Comparison of ENCODE assay signal across 8 cellular contexts in the genomic region with DNA sequence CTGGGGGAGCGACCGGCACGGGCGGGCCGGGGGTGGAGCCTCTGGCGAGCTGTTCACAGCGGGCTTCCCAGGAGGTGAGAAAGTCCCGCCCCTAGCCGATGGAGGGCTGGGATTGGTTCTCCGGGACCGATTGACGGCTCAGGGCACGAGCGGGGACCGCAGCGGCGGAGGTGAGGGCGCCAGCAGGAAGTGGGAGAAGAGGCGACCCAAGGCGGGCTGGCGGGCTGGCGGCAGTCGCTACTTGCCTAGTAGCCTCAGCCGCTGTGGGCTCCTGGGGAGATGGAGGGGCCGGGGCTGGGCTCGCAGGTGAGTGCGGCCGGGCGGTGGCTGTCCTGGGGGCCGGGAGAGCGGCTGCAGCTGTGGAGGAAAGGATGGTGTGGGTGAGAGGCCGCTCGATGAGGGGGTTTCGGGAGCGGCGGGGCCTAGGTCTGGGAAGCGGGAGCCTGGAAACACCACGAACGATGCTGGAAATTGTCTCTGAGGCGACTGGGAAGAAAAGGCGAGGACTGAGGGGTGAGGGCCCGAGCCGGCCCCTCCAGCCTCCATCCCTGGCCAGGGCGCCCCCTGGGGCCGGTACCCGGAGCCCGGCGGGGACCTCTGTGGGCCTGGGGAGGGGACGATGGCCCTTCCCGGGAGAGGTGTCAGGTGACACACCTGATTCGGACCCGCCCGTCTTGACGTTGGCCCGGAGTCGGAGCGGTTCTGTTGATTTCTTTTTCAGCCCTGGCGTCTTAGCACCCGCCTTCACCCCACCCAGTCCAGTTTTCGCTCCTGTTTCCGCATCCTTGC. TPM values are rescaled to one million over a fixed set of nuclear protein-coding genes. Genes with fewer than 3 reads are reported as not detected.
A peak's percentile ranks its signal among the peaks of the same experiment; 100 is the strongest.
DNase-seq lines count a peak whose midpoint lies in the region; ATAC-seq, FAIRE-seq and TF ChIP-seq lines count a peak whose summit lies in the region.

A gene with protein sequence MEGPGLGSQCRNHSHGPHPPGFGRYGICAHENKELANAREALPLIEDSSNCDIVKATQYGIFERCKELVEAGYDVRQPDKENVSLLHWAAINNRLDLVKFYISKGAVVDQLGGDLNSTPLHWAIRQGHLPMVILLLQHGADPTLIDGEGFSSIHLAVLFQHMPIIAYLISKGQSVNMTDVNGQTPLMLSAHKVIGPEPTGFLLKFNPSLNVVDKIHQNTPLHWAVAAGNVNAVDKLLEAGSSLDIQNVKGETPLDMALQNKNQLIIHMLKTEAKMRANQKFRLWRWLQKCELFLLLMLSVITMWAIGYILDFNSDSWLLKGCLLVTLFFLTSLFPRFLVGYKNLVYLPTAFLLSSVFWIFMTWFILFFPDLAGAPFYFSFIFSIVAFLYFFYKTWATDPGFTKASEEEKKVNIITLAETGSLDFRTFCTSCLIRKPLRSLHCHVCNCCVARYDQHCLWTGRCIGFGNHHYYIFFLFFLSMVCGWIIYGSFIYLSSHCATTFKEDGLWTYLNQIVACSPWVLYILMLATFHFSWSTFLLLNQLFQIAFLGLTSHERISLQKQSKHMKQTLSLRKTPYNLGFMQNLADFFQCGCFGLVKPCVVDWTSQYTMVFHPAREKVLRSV (plus strand): TSS at position 198 of the 789 bp plus-strand sequence. CDS start 82 bp downstream, at position 280.

- peaks cover 6% of the 10 kb centered on the region for H3K27me3 Mint-ChIP-seq in GM23338 (ENCODE audit: insufficient read depth, low read depth, poor library complexity)
- no peaks in the 10 kb centered on the region for H3K27me3 Mint-ChIP-seq in activated T-cell treated with anti-CD3 and anti-CD28 coated beads, Interleukin-2, amount 50 U/mL, for 72 hours (ENCODE audit: low read depth)
- no peaks in the 10 kb centered on the region for H3K27me3 Mint-ChIP-seq in naive thymus-derived CD8-positive, alpha-beta T cell
- H3K27me3 Mint-ChIP-seq in stimulated activated naive B cell treated with anti-CD40 and anti-IgM and Interleukin-4, amounts not matched to agents 10 μg/mL and 1 μg/mL and 100 μg/mL, for 72 hours, result no peaks in the 10 kb centered on the region

- H4K20me1 ChIP-seq in GM23338 (replicated peaks; ENCODE audit: insufficient read depth) (peaks cover 15% of the 10 kb centered on the region), fibroblast of lung (ENCODE audit: control insufficient read depth, extremely low read depth, insufficient read depth, low read length) (no peaks in the 10 kb centered on the region)

- ATAC-seq in GM23338, result peak; percentile 95
- ATAC-seq in activated T-cell treated with anti-CD3 and anti-CD28 coated beads, Interleukin-2, amount 50 U/mL, for 72 hours (replicated peaks in 1 of 2), result peak; percentile 98 to 99
- peak; percentile 98 for ATAC-seq in naive thymus-derived CD8-positive, alpha-beta T cell
- ATAC-seq in stimulated activated naive B cell treated with anti-CD40 and anti-IgM and Interleukin-4, amounts not matched to agents 10 μg/mL and 1 μg/mL and 100 μg/mL, for 72 hours (replicated peaks), result peak; percentile 98 to 99

- peaks cover 18% of the 10 kb centered on the region; the same call in 2 of the 3 replicates for H3K4me1 Mint-ChIP-seq in GM23338
- H3K4me1 Mint-ChIP-seq in activated T-cell treated with anti-CD3 and anti-CD28 coated beads, Interleukin-2, amount 50 U/mL, for 72 hours (ENCODE audit: low read depth), result peaks cover 53% of the 10 kb centered on the region
- H3K4me1 Mint-ChIP-seq in naive thymus-derived CD8-positive, alpha-beta T cell, result peaks cover 13 to 57% (median 54%) of the 10 kb centered on the region in 4 donors
- peaks cover 21 to 54% of the 10 kb centered on the region in 2 donors for H3K4me1 Mint-ChIP-seq in stimulated activated naive B cell treated with anti-CD40 and anti-IgM and Interleukin-4, amounts not matched to agents 10 μg/mL and 1 μg/mL and 100 μg/mL, for 72 hours

- POLR2A ChIA-PET in naive thymus-derived CD8-positive, alpha-beta T cell (lab: Charles Lee), result no interaction called here

- peak; percentile 95 for DNase-seq in ELF-1 (ENCODE audit: low read depth, low spot score)
- DNase-seq in GM23338 (ENCODE audit: low spot score), result peak; percentile 97
- DNase-seq in Kasumi-1 (lab: John Stamatoyannopoulos, UW), result peak; percentile 84
- DNase-seq in RCC 7860 (ENCODE audit: low spot score), result peak; percentile 73
- peak; percentile 97 to 98 for DNase-seq in activated T-cell treated with anti-CD3 and anti-CD28 coated beads, Interleukin-2, amount 50 U/mL, for 72 hours
- peak; percentile 80 to 89 for DNase-seq in fibroblast of lung (ENCODE audit: low read depth in 2 of 2)
- DNase-seq in naive thymus-derived CD8-positive, alpha-beta T cell, result peak; percentile 78 to 95 (median 90)
- peak; percentile 96 for DNase-seq in stimulated activated naive B cell treated with anti-CD40 and anti-IgM and Interleukin-4, amounts not matched to agents 10 μg/mL and 1 μg/mL and 100 μg/mL, for 72 hours

- H3K9ac ChIP-seq in fibroblast of lung (ENCODE audit: insufficient read depth, low read length), result peak within 1 kb of the TSS; percentile 73

- no peaks in the 10 kb centered on the region; the same call in 1 of the 2 replicates for H3K36me3 ChIP-seq in GM23338 (ENCODE audit: insufficient read depth)
- H3K36me3 ChIP-seq in fibroblast of lung (ENCODE audit: control insufficient read depth, insufficient read depth, low read length), result no peaks in the 10 kb centered on the region

- H3K4me3 ChIP-seq in GM23338 (peak within 1 kb of the TSS; percentile 95), fibroblast of lung (replicated peaks in 1 of 4; ENCODE audit: control extremely low read depth in 1 of 4, insufficient read depth in 1 of 4, low read depth in 3 of 4, low read length in 4 of 4) (peak within 1 kb of the TSS; percentile 47 to 97 (median 90))

- H3K27ac Mint-ChIP-seq in GM23338, result peak within 1 kb of the TSS; percentile 65; the same call in 1 of the 2 replicates
- peak within 1 kb of the TSS; percentile 79 for H3K27ac Mint-ChIP-seq in activated T-cell treated with anti-CD3 and anti-CD28 coated beads, Interleukin-2, amount 50 U/mL, for 72 hours
- peak within 1 kb of the TSS; percentile 80 to 96 (median 92) for H3K27ac Mint-ChIP-seq in naive thymus-derived CD8-positive, alpha-beta T cell
- peak within 1 kb of the TSS; percentile 97 for H3K27ac Mint-ChIP-seq in stimulated activated naive B cell treated with anti-CD40 and anti-IgM and Interleukin-4, amounts not matched to agents 10 μg/mL and 1 μg/mL and 100 μg/mL, for 72 hours

- peak; percentile 43 to 57 for TF ChIP-seq CTCF in GM23338 (conservative IDR thresholded peaks at IDR 0.05; ENCODE audit: low read depth in 2 of 2)
- TF ChIP-seq CTCF in fibroblast of lung (conservative IDR thresholded peaks at IDR 0.05 in 1 of 2, IDR thresholded peaks at IDR 0.05 in 1 of 2; ENCODE audit: low read depth in 1 of 2, low read length in 2 of 2), result peak; percentile 38 to 40

- H3K9me2 ChIP-seq in GM23338 (ENCODE audit: insufficient read depth), result no peaks in the 10 kb centered on the region

- peaks cover 12% of the 10 kb centered on the region for H3K36me3 Mint-ChIP-seq in GM23338 (ENCODE audit: low read depth)
- peaks cover 2 to 12% of the 10 kb centered on the region in 2 donors for H3K36me3 Mint-ChIP-seq in activated T-cell treated with anti-CD3 and anti-CD28 coated beads, Interleukin-2, amount 50 U/mL, for 72 hours (ENCODE audit: insufficient read depth in 2 of 2)
- peaks cover 5 to 6% (median 5%) of the 10 kb centered on the region in 3 donors for H3K36me3 Mint-ChIP-seq in naive thymus-derived CD8-positive, alpha-beta T cell
- peaks cover 13 to 20% of the 10 kb centered on the region in 2 donors for H3K36me3 Mint-ChIP-seq in stimulated activated naive B cell treated with anti-CD40 and anti-IgM and Interleukin-4, amounts not matched to agents 10 μg/mL and 1 μg/mL and 100 μg/mL, for 72 hours

- H3F3A ChIP-seq in GM23338 (replicated peaks; ENCODE audit: low read depth), result no peaks in the 10 kb centered on the region

- H3K9me3 Mint-ChIP-seq in GM23338, result no peaks in the 10 kb centered on the region
- no peaks in the 10 kb centered on the region for H3K9me3 Mint-ChIP-seq in activated T-cell treated with anti-CD3 and anti-CD28 coated beads, Interleukin-2, amount 50 U/mL, for 72 hours
- H3K9me3 Mint-ChIP-seq in naive thymus-derived CD8-positive, alpha-beta T cell, result no peaks in the 10 kb centered on the region
- H3K9me3 Mint-ChIP-seq in stimulated activated naive B cell treated with anti-CD40 and anti-IgM and Interleukin-4, amounts not matched to agents 10 μg/mL and 1 μg/mL and 100 μg/mL, for 72 hours, result peaks cover 0 to 2% of the 10 kb centered on the region in 2 donors

- peaks cover 13% of the 10 kb centered on the region for H3K4me1 ChIP-seq in GM23338 (ENCODE audit: insufficient read depth)
- no peaks in the 10 kb centered on the region for H3K4me1 ChIP-seq in fibroblast of lung (ENCODE audit: control insufficient read depth, extremely low read depth, insufficient read depth, low read length)

- H3K27ac ChIP-seq in GM23338 (ENCODE audit: low read depth), result peak within 1 kb of the TSS; percentile 93
- H3K27ac ChIP-seq in fibroblast of lung (ENCODE audit: insufficient read depth, low read length), result peak within 1 kb of the TSS; percentile 73

- H3K79me2 ChIP-seq in GM23338 (replicated peaks; ENCODE audit: insufficient read depth) (peaks cover 47% of the 10 kb centered on the region), fibroblast of lung (ENCODE audit: control insufficient read depth, insufficient read depth, low read length) (no peaks in the 10 kb centered on the region)

- peak; percentile 59 for FAIRE-seq in RCC 7860 (lab: Jason Lieb, UNC)

- H3K4me2 ChIP-seq in GM23338 (peak within 1 kb of the TSS; percentile 97), fibroblast of lung (ENCODE audit: extremely low read depth, insufficient read depth, low read length) (peak within 1 kb of the TSS; percentile 94)

- H3K27me3 ChIP-seq in GM23338 (ENCODE audit: insufficient read depth) (no peaks in the 10 kb centered on the region), fibroblast of lung (ENCODE audit: control insufficient read depth, insufficient read depth, low read length) (peaks cover 8% of the 10 kb centered on the region)

- H3K9me3 ChIP-seq in fibroblast of lung (ENCODE audit: control insufficient read depth, insufficient read depth, low read depth, low read length), result no peaks in the 10 kb centered on the region

- peak within 1 kb of the TSS; percentile 89 for H3K4me3 Mint-ChIP-seq in GM23338
- peak within 1 kb of the TSS; percentile 76 to 93 for H3K4me3 Mint-ChIP-seq in activated T-cell treated with anti-CD3 and anti-CD28 coated beads, Interleukin-2, amount 50 U/mL, for 72 hours
- H3K4me3 Mint-ChIP-seq in naive thymus-derived CD8-positive, alpha-beta T cell, result peak within 1 kb of the TSS; percentile 90 to 99 (median 94)
- H3K4me3 Mint-ChIP-seq in stimulated activated naive B cell treated with anti-CD40 and anti-IgM and Interleukin-4, amounts not matched to agents 10 μg/mL and 1 μg/mL and 100 μg/mL, for 72 hours, result peak within 1 kb of the TSS; percentile 93 to 94

- H2AFZ ChIP-seq in GM23338 (peak within 1 kb of the TSS; percentile 99), fibroblast of lung (ENCODE audit: low read length) (peak within 1 kb of the TSS; percentile 84)

RNA-seq across cellular contexts. Expression of the gene that starts here (rescaled TPM):
- 27.7 and 30.0 TPM in 2 replicates for total RNA-seq in GM23338 (2014; rRNA removed; shearing (Covaris generic))
- 18.2 and 21.0 TPM in 2 replicates for polyA plus RNA-seq in GM23338 (2016; fragmentation: Nextera tagmentation; extraction: Ambion mirVana)
- 10 to 100 TPM; 25.1 to 26.3 TPM for total RNA-seq in activated T-cell treated with anti-CD3 and anti-CD28 coated beads, Interleukin-2, amount 50 U/mL, for 72 hours
- 10.0 and 11.1 TPM in 2 replicates for total RNA-seq in fibroblast of lung
- polyA plus RNA-seq in fibroblast of lung, result 11.0 and 16.1 TPM in 2 replicates
- 6.1 and 6.6 TPM in 2 replicates for polyA plus RNA-seq in fibroblast of lung (2012)
- 1.1 and 1.9 TPM in 2 replicates for polyA minus RNA-seq in fibroblast of lung (ENCODE audit: low replicate concordance)
- total RNA-seq in naive thymus-derived CD8-positive, alpha-beta T cell, result 10 to 100 TPM; 17.9 to 21.4 TPM
- 1 to 10 TPM; 6.1 to 9.9 (median 9.2) TPM for polyA plus RNA-seq in naive thymus-derived CD8-positive, alpha-beta T cell

Comparison
In these comparisons a context has a peak if more than half of its experiments do, and no peak if none do; other contexts are left out.
1. Peak in every context shown above with its lines: DNase-seq, ATAC-seq, H3K4me3 ChIP-seq and H3K27ac ChIP-seq.